9 cellular contexts compared by ENCODE assay signal in genomic region chr13:99656092-99656745, GRCh38. TPM values are rescaled to one million over a fixed set of nuclear protein-coding genes. Genes with fewer than 3 reads are reported as not detected.
DNase-seq lines count a peak whose midpoint lies in the region; ATAC-seq, FAIRE-seq and TF ChIP-seq lines count a peak whose summit lies in the region.
"Had no signal": no experiment of that assay in that cellular context is flagged by ENCODE, and none has a peak within 500 bp of the region (broad histone marks: within the 10 kb centered on the region; RNA-seq: fewer than 3 reads in every experiment).

No MANE protein-coding gene starts in this region.

- H3K79me2 ChIP-seq in neural cell (replicated peaks; ENCODE audit: insufficient read depth, low read length) = peaks cover 5% of the 10 kb centered on the region

- H3K27me3 Mint-ChIP-seq in Calu3 (ENCODE audit: unreplicated experiment) = no peaks in the 10 kb centered on the region

- BruUV-seq in Calu3 (replicated peaks; lab: Mats Ljungman, UMichigan) = TSS peak; percentile 82

- no peak for TF ChIP-seq EP300 in neural cell (conservative IDR thresholded peaks at IDR 0.05; ENCODE audit: poor library complexity, severe bottlenecking)
- no peak for TF ChIP-seq EP300 in stomach (IDR thresholded peaks at IDR 0.05)

- no peaks in the 10 kb centered on the region for H3K36me3 ChIP-seq in neural cell (ENCODE audit: insufficient read depth, low read length)
- no peaks in the 10 kb centered on the region for H3K36me3 ChIP-seq in stomach

- H3K27me3 ChIP-seq in neural cell (ENCODE audit: insufficient read depth, low read depth, low read length) (peaks cover 3% of the 10 kb centered on the region), stomach (peaks cover 0 to 8% (median 0%) of the 10 kb centered on the region in 3 donors)

- no peak overlapping the region for H3K4me3 ChIP-seq in neural cell (ENCODE audit: low read length)
- no peak overlapping the region for H3K4me3 ChIP-seq in stomach

- H3K27ac ChIP-seq in neural cell (ENCODE audit: low read length) = no peak overlapping the region
- H3K27ac ChIP-seq in stomach = no peak overlapping the region

- H3K9me3 ChIP-seq in neural cell (ENCODE audit: low read length) (no peaks in the 10 kb centered on the region), stomach (no peaks in the 10 kb centered on the region)

- H3K4me1 ChIP-seq in stomach = peaks cover 6 to 41% (median 28%) of the 10 kb centered on the region in 4 donors

- TF ChIP-seq RAD21 in neural cell (conservative IDR thresholded peaks at IDR 0.05) = peak; percentile 97

- H2AFZ ChIP-seq in neural cell (ENCODE audit: low read depth, low read length) = no peak overlapping the region

- DNase-seq in Calu3 (peak; percentile 65), LHCN-M2 (ENCODE audit: low read depth) (peak; percentile 56), RCC 7860 (ENCODE audit: low spot score) (peak; percentile 64), activated T-helper 1 cell treated with Interleukin-2 at 50 U/mL for 16 hours (ENCODE audit: low read depth) (peak; percentile 69), fibroblast of peridontal ligament (ENCODE audit: extremely low read depth) (peak; percentile 81), stomach (peak; percentile 84)

- CTCF ChIA-PET in Calu3 (lab: Charles Lee) = interaction anchor here (0.6 to 1.6 kb wide), 4 partner anchors 578 to 1472 kb away, joined by 3 to 7 read pairs (median 3); no protein-coding TSS in a partner anchor

- H3K9ac ChIP-seq in neural cell (ENCODE audit: low read length) = no peak overlapping the region

- TF ChIP-seq CTCF in Calu3 (IDR thresholded peaks at IDR 0.05; ENCODE audit: unreplicated experiment) (peak; percentile 39), neural cell (IDR thresholded peaks at IDR 0.05; ENCODE audit: poor library complexity, severe bottlenecking) (peak; percentile 96), stomach (IDR thresholded peaks at IDR 0.05) (peak in 5 of 7 experiments; percentile 57 to 92 (median 89))

- WGBS in stomach, 5 donors = 5 to 11% (median 9%) methylated on average over 8 of the region's 8 CpGs

- intact Hi-C loops in Calu3 (cut with micrococcal nuclease; ENCODE audit: unreplicated experiment) = loop anchor here (5.0 to 10.0 kb wide), 3 partner anchors 319 to 859 kb away; partner anchors contain the start of gene ZIC5
- intact Hi-C loops in stomach (cut with DNase I; ENCODE audit: low total_unique reads) = loop anchor here (10.0 kb wide), 2 partner anchors 579 to 859 kb away; no protein-coding TSS in a partner anchor

- peak; percentile 58 for FAIRE-seq in RCC 7860 (lab: Jason Lieb, UNC)

- no peak overlapping the region for H3K4me2 ChIP-seq in neural cell (ENCODE audit: low read length)

- H3K36me3 Mint-ChIP-seq in Calu3 (ENCODE audit: insufficient read depth, unreplicated experiment) = peaks cover 8% of the 10 kb centered on the region

- peak overlapping the region; percentile 75 for H3K27ac Mint-ChIP-seq in Calu3 (ENCODE audit: unreplicated experiment)
- H3K27ac Mint-ChIP-seq: dendritic cell treated with granulocyte-macrophage colony-stimulating factor and Interleukin-4, amounts not matched to agents 40 ng/mL and 50 ng/mL, for 4 days had no signal

- peak overlapping the region; percentile 52 for H3K4me3 Mint-ChIP-seq in Calu3 (ENCODE audit: low read depth, unreplicated experiment)
- H3K4me3 Mint-ChIP-seq: dendritic cell treated with granulocyte-macrophage colony-stimulating factor and Interleukin-4, amounts not matched to agents 40 ng/mL and 50 ng/mL, for 4 days had no signal

- H4K20me1 ChIP-seq in neural cell (ENCODE audit: insufficient read depth) = no peaks in the 10 kb centered on the region

- no peaks in the 10 kb centered on the region for H3K9me3 Mint-ChIP-seq in Calu3 (ENCODE audit: low read depth, unreplicated experiment)
- H3K9me3 Mint-ChIP-seq: dendritic cell treated with granulocyte-macrophage colony-stimulating factor and Interleukin-4, amounts not matched to agents 40 ng/mL and 50 ng/mL, for 4 days had no signal

- H3K9me2 ChIP-seq in neural cell (ENCODE audit: insufficient read depth, low read length) = no peaks in the 10 kb centered on the region

- peak; percentile 73 for ATAC-seq in GM21723 (IDR thresholded peaks at IDR 0.05; ENCODE audit: unreplicated experiment)

- peaks cover 3% of the 10 kb centered on the region for H3F3A ChIP-seq in neural cell (ENCODE audit: insufficient read depth, low read length, poor library complexity, severe bottlenecking)

- no peaks in the 10 kb centered on the region for H3K4me1 Mint-ChIP-seq in Calu3 (ENCODE audit: low read depth, unreplicated experiment)

- no peak for TF ChIP-seq POLR2A in stomach (IDR thresholded peaks at IDR 0.05)

TF ChIP-seq in neural cell, 6 proteins besides CTCF, POLR2A, EP300 and RAD21:
- peak; percentile 92 for TF ChIP-seq SMC3 (conservative IDR thresholded peaks at IDR 0.05; ENCODE audit: poor library complexity)
- no peak for TF ChIP-seq POLR2AphosphoS5 (IDR thresholded peaks at IDR 0.05)

RNA-seq across cellular contexts. Expression of gene CLYBL, which starts 49.7 kb away (rescaled TPM):
- 2.0 and 3.2 TPM in 2 replicates for total RNA-seq in Calu3 (2022)
- 0.29 and 1.8 TPM in 2 replicates for total RNA-seq in LHCN-M2 (2014; rRNA removed)
- polyA plus RNA-seq in LHCN-M2 (2012) = 0.73 TPM
- 0.98 and 1.1 TPM in 2 replicates for polyA plus RNA-seq in neural cell
- 0.35 and 2.2 TPM in 2 replicates for polyA minus RNA-seq in neural cell
- total RNA-seq in stomach = 1 to 10 TPM in 4 of 5 donors, not detected in 1; 2.3 to 5.8 (median 3.4) TPM
- polyA plus RNA-seq in stomach = 1 to 10 TPM; 1.1 to 8.4 (median 6.7) TPM

Comparison
In these comparisons a context has a peak if more than half of its experiments do, and no peak if none do; other contexts are left out.
1. CTCF ChIP-seq: peak in every context shown above with its lines; median percentile 96 in neural cell; 89 in stomach; 39 in Calu3.